Comparison of ENCODE assay signal across 12 cellular contexts in genomic region chr2:19897623-19898245, GRCh38. TPM values are rescaled to one million over a fixed set of nuclear protein-coding genes. Genes with fewer than 3 reads are reported as not detected.
DNase-seq lines count a peak whose midpoint lies in the region; ATAC-seq and TF ChIP-seq lines count a peak whose summit lies in the region.
"Had no signal": no experiment of that assay in that cellular context is flagged by ENCODE, and none has a peak within 500 bp of the region (broad histone marks: within the 10 kb centered on the region; RNA-seq: fewer than 3 reads in every experiment).

No MANE protein-coding gene starts in this region.

- peaks cover 40% of the 10 kb centered on the region for H3K4me1 ChIP-seq in ACC112 (ENCODE audit: control insufficient read depth, insufficient read depth, low read length, unreplicated experiment)
- H3K4me1 ChIP-seq in DND-41 (ENCODE audit: insufficient read depth, low read length), result peaks cover 57% of the 10 kb centered on the region
- peaks cover 31% of the 10 kb centered on the region for H3K4me1 ChIP-seq in body of pancreas
- peaks cover 3% of the 10 kb centered on the region; the same call in 1 of the 2 replicates for H3K4me1 ChIP-seq in BE2C

- peak overlapping the region; percentile 12 for H3K4me3 Mint-ChIP-seq in T-helper 17 cell
- H3K4me3 Mint-ChIP-seq in mesothelial cell of epicardium, result peak overlapping the region; percentile 7

- H3K27me3 Mint-ChIP-seq in T-helper 17 cell (no peaks in the 10 kb centered on the region), mesothelial cell of epicardium (ENCODE audit: low read depth) (no peaks in the 10 kb centered on the region)

- H3K9me3 ChIP-seq in DND-41 (ENCODE audit: insufficient read depth, low read length, severe bottlenecking) (no peaks in the 10 kb centered on the region), T-helper 17 cell (ENCODE audit: control insufficient read depth, low read length, poor library complexity, severe bottlenecking) (no peaks in the 10 kb centered on the region), body of pancreas (no peaks in the 10 kb centered on the region), BE2C (no peaks in the 10 kb centered on the region)

- H3K4me3 ChIP-seq in ACC112 (ENCODE audit: low read depth, low read length) (peak overlapping the region; percentile 68), DND-41 (ENCODE audit: low read depth in 1 of 2, low read length in 2 of 2) (peak overlapping the region in 1 of 2 experiments; percentile 43; a peak in 2 of 4 replicates), body of pancreas (no peak overlapping the region), BE2C (ENCODE audit: low read depth, low read length) (no peak overlapping the region)

- peaks cover 2% of the 10 kb centered on the region for H3K36me3 Mint-ChIP-seq in T-helper 17 cell (ENCODE audit: low read depth)
- no peaks in the 10 kb centered on the region for H3K36me3 Mint-ChIP-seq in mesothelial cell of epicardium

- peaks cover 43% of the 10 kb centered on the region for H4K20me1 ChIP-seq in DND-41 (ENCODE audit: insufficient read depth, low read length)

- no peaks in the 10 kb centered on the region for H3K9me3 Mint-ChIP-seq in mesothelial cell of epicardium

- H3K27ac ChIP-seq in ACC112 (ENCODE audit: low read depth, low read length) (no peak overlapping the region), DND-41 (ENCODE audit: low read length) (peak overlapping the region; percentile 21), body of pancreas (no peak overlapping the region)

- H3K9ac ChIP-seq in DND-41 (ENCODE audit: low read depth, low read length), result peak overlapping the region; percentile 38

- H3K27ac Mint-ChIP-seq in T-helper 17 cell (no peak overlapping the region), mesothelial cell of epicardium (no peak overlapping the region)

- TF ChIP-seq CTCF in DND-41 (IDR thresholded peaks at IDR 0.05; ENCODE audit: borderline replicate concordance, extremely low read depth, low read length, poor library complexity, severe bottlenecking) (no peak), mesothelial cell of epicardium (IDR thresholded peaks at IDR 0.05; ENCODE audit: unreplicated experiment) (no peak), body of pancreas (IDR thresholded peaks at IDR 0.05) (no peak), BE2C (IDR thresholded peaks at IDR 0.05; ENCODE audit: low read depth, low read length) (no peak)

- intact Hi-C loops in body of pancreas (cut with DNase I), result no loop called here

- H3K36me3 ChIP-seq in ACC112 (ENCODE audit: insufficient read depth, low read length), result no peaks in the 10 kb centered on the region
- peaks cover 23% of the 10 kb centered on the region for H3K36me3 ChIP-seq in DND-41 (ENCODE audit: insufficient read depth, low read length)
- no peaks in the 10 kb centered on the region for H3K36me3 ChIP-seq in body of pancreas (replicated peaks in 1 of 2; ENCODE audit: insufficient read depth in 1 of 2, low read depth in 2 of 2)
- no peaks in the 10 kb centered on the region for H3K36me3 ChIP-seq in BE2C

- TF ChIP-seq POLR2A in body of pancreas (IDR thresholded peaks at IDR 0.05), result no peak

- no peak overlapping the region for H2AFZ ChIP-seq in ACC112 (ENCODE audit: low read length, unreplicated experiment)
- no peak overlapping the region for H2AFZ ChIP-seq in DND-41 (ENCODE audit: low read depth, low read length)

- DNase-seq in DND-41 (no peak), T-helper 17 cell (no peak), mesothelial cell of epicardium (ENCODE audit: low spot score in 2 of 2, unreplicated experiment in 2 of 2) (no peak), kidney glomerular epithelial cell (lab: John Stamatoyannopoulos, UW) (no peak), body of pancreas (no peak), BE2C (no peak)
- DNase-seq: activated CD4-positive, CD25-positive, alpha-beta regulatory T cell treated with anti-CD3 and anti-CD28 coated beads, Interleukin-2, amount 50 U/mL, for 72 hours; midbrain; NCI-H2107; stimulated activated CD4-positive, alpha-beta T cell treated with anti-CD3 and anti-CD28 coated beads, Interleukin-4, amount 100 ng/mL, for 4 hours had no signal

- H3K27me3 ChIP-seq in ACC112 (ENCODE audit: insufficient read depth, low read length), result no peaks in the 10 kb centered on the region
- no peaks in the 10 kb centered on the region for H3K27me3 ChIP-seq in DND-41 (ENCODE audit: insufficient read depth, low read length, poor library complexity)
- no peaks in the 10 kb centered on the region for H3K27me3 ChIP-seq in body of pancreas
- no peaks in the 10 kb centered on the region for H3K27me3 ChIP-seq in BE2C

- WGBS in body of pancreas, 2 donors, result 57 to 61% methylated on average over 5 of the region's 5 CpGs

- peak overlapping the region; percentile 63 for H3K4me2 ChIP-seq in DND-41 (ENCODE audit: insufficient read depth, low read length)

- H3K4me1 Mint-ChIP-seq in T-helper 17 cell, result peaks cover 37% of the 10 kb centered on the region
- peaks cover 45% of the 10 kb centered on the region for H3K4me1 Mint-ChIP-seq in mesothelial cell of epicardium

- ATAC-seq in DND-41 (ENCODE audit: insufficient read depth, low read depth) (no peak), T-helper 17 cell (no peak), body of pancreas (no peak), GM18909 (IDR thresholded peaks at IDR 0.05; ENCODE audit: poor library complexity, unreplicated experiment) (no peak)

- peaks cover 63% of the 10 kb centered on the region for H3K79me2 ChIP-seq in ACC112 (ENCODE audit: control insufficient read depth, insufficient read depth, low read length, unreplicated experiment)
- H3K79me2 ChIP-seq in DND-41 (ENCODE audit: insufficient read depth, low read length), result peaks cover 86% of the 10 kb centered on the region

RNA-seq across cellular contexts. Expression of gene TTC32, which starts 4.0 kb away (rescaled TPM):
- total RNA-seq in T-helper 17 cell (10 to 100 TPM; 33.4 to 36.9 TPM), mesothelial cell of epicardium (16.8 to 20.8 TPM (median 20.6 TPM) in 3 replicates), body of pancreas (1 to 10 TPM; 2.0 to 9.3 TPM)
- polyA plus RNA-seq in BE2C (2012; ENCODE audit: insufficient read depth, insufficient read length, low read depth), result 13.6 TPM
